Comparison of ENCODE assay signal across 11 cellular contexts in genomic region chr11:73342633-73343032, GRCh38. TPM values are rescaled to one million over a fixed set of nuclear protein-coding genes. Genes with fewer than 3 reads are reported as not detected.
DNase-seq lines count a peak whose midpoint lies in the region; ATAC-seq and TF ChIP-seq lines count a peak whose summit lies in the region.
"Had no signal": no experiment of that assay in that cellular context is flagged by ENCODE, and none has a peak within 500 bp of the region (broad histone marks: within the 10 kb centered on the region; RNA-seq: fewer than 3 reads in every experiment).

No MANE protein-coding gene starts in this region.

- TF ChIP-seq CTCF in C4-2B (conservative IDR thresholded peaks at IDR 0.05): no peak; the same call in 1 of the 2 replicates
- no peak for TF ChIP-seq CTCF in glutamatergic neuron (IDR thresholded peaks at IDR 0.05; ENCODE audit: partially characterized antibody, unreplicated experiment)
- peak; percentile 34 for TF ChIP-seq CTCF in neural progenitor cell (IDR thresholded peaks at IDR 0.05)
- no peak for TF ChIP-seq CTCF in WERI-Rb-1 (IDR thresholded peaks at IDR 0.05; ENCODE audit: low read depth, low read length)

- H3K4me1 Mint-ChIP-seq in glutamatergic neuron (ENCODE audit: low read depth, unreplicated experiment): peaks cover 33% of the 10 kb centered on the region
- peaks cover 55% of the 10 kb centered on the region for H3K4me1 Mint-ChIP-seq in neural progenitor cell
- H3K4me1 Mint-ChIP-seq in effector memory CD8-positive, alpha-beta T cell (ENCODE audit: low read depth in 2 of 2): no peaks in the 10 kb centered on the region

- H3K27ac Mint-ChIP-seq in glutamatergic neuron (ENCODE audit: unreplicated experiment) (peak overlapping the region; percentile 72), neural progenitor cell (no peak overlapping the region)
- H3K27ac Mint-ChIP-seq in effector memory CD8-positive, alpha-beta T cell: no peak overlapping the region
- H3K27ac Mint-ChIP-seq: CD8-positive, alpha-beta T cell had no signal

- H3K4me3 ChIP-seq in neural progenitor cell (peak overlapping the region; percentile 55), WERI-Rb-1 (ENCODE audit: low read depth, low read length) (no peak overlapping the region)

- H3K79me2 ChIP-seq in neural progenitor cell (ENCODE audit: low read depth): peaks cover 16% of the 10 kb centered on the region

- H4K20me1 ChIP-seq in neural progenitor cell (ENCODE audit: low read depth): peaks cover 98% of the 10 kb centered on the region

- H3K27me3 ChIP-seq in neural progenitor cell (peaks cover 30% of the 10 kb centered on the region), WERI-Rb-1 (ENCODE audit: insufficient read depth, low read depth, severe bottlenecking) (no peaks in the 10 kb centered on the region)

- H3F3A ChIP-seq in neural progenitor cell (ENCODE audit: low read depth): peaks cover 4% of the 10 kb centered on the region

- no peaks in the 10 kb centered on the region for H3K36me3 Mint-ChIP-seq in glutamatergic neuron (ENCODE audit: unreplicated experiment)
- H3K36me3 Mint-ChIP-seq in neural progenitor cell: peaks cover 21% of the 10 kb centered on the region
- H3K36me3 Mint-ChIP-seq in effector memory CD8-positive, alpha-beta T cell (ENCODE audit: insufficient read depth): peaks cover 2% of the 10 kb centered on the region
- H3K36me3 Mint-ChIP-seq: CD8-positive, alpha-beta T cell had no signal

- H3K27ac ChIP-seq in C4-2B: peak overlapping the region; percentile 38
- no peak overlapping the region for H3K27ac ChIP-seq in neural progenitor cell
- no peak overlapping the region for H3K27ac ChIP-seq in WERI-Rb-1
- H3K27ac ChIP-seq: KMS-11 had no signal

- DNase-seq in NCI-H510A treated with DMSO at 0.1 percent for 48 hours (lab: John Stamatoyannopoulos, UW): peak; percentile 59
- DNase-seq in glutamatergic neuron: peak; percentile 74
- peak; percentile 86 for DNase-seq in neural progenitor cell (ENCODE audit: low spot score)
- DNase-seq in WERI-Rb-1: no peak
- no peak for DNase-seq in NCI-H2029 treated with DMSO at 0.1 percent for 48 hours (lab: John Stamatoyannopoulos, UW)
- DNase-seq in effector memory CD8-positive, alpha-beta T cell: no peak
- DNase-seq: CD8-positive, alpha-beta T cell; effector CD4-positive, alpha-beta T cell had no signal

- no peaks in the 10 kb centered on the region for H3K36me3 ChIP-seq in neural progenitor cell
- H3K36me3 ChIP-seq in WERI-Rb-1: peaks cover 3% of the 10 kb centered on the region; the same call in 1 of the 2 replicates

- peaks cover 16% of the 10 kb centered on the region for H3K4me1 ChIP-seq in neural progenitor cell

- peak overlapping the region; percentile 97 for H3K4me2 ChIP-seq in neural progenitor cell
- H3K4me2 ChIP-seq: KMS-11 had no signal

- H3K9me3 ChIP-seq in neural progenitor cell (ENCODE audit: low read depth): no peaks in the 10 kb centered on the region
- H3K9me3 ChIP-seq in WERI-Rb-1 (ENCODE audit: severe bottlenecking): no peaks in the 10 kb centered on the region

- ATAC-seq in effector memory CD8-positive, alpha-beta T cell (replicated peaks): no peak
- ATAC-seq in HG02938 (IDR thresholded peaks at IDR 0.05; ENCODE audit: unreplicated experiment): no peak
- ATAC-seq: CD8-positive, alpha-beta T cell had no signal

- no peak overlapping the region for H2AFZ ChIP-seq in neural progenitor cell (replicated peaks)

- H3K4me3 Mint-ChIP-seq in glutamatergic neuron (ENCODE audit: unreplicated experiment) (peak overlapping the region; percentile 77), neural progenitor cell (peak overlapping the region; percentile 74)
- no peak overlapping the region for H3K4me3 Mint-ChIP-seq in effector memory CD8-positive, alpha-beta T cell
- H3K4me3 Mint-ChIP-seq: CD8-positive, alpha-beta T cell had no signal

- no peak overlapping the region for H3K9ac ChIP-seq in neural progenitor cell
- H3K9ac ChIP-seq: KMS-11 had no signal

- H3K9me3 Mint-ChIP-seq in glutamatergic neuron (ENCODE audit: unreplicated experiment) (peaks cover 5% of the 10 kb centered on the region), neural progenitor cell (no peaks in the 10 kb centered on the region)
- no peaks in the 10 kb centered on the region for H3K9me3 Mint-ChIP-seq in effector memory CD8-positive, alpha-beta T cell
- H3K9me3 Mint-ChIP-seq: CD8-positive, alpha-beta T cell had no signal

- H3K27me3 Mint-ChIP-seq in glutamatergic neuron (ENCODE audit: unreplicated experiment): peaks cover 11% of the 10 kb centered on the region
- peaks cover 19% of the 10 kb centered on the region for H3K27me3 Mint-ChIP-seq in neural progenitor cell (ENCODE audit: insufficient read depth, low read depth)
- H3K27me3 Mint-ChIP-seq in effector memory CD8-positive, alpha-beta T cell: peaks cover 0 to 19% of the 10 kb centered on the region in 2 donors

RNA-seq across cellular contexts. Expression of gene RELT, which starts 33.6 kb away (rescaled TPM):
- total RNA-seq in glutamatergic neuron (ENCODE audit: unreplicated experiment): 9.2 TPM
- 5.4 and 15.0 TPM in 2 replicates for total RNA-seq in neural progenitor cell (ENCODE audit: low replicate concordance)

RNA-seq across cellular contexts. Expression of gene ARHGEF17, which starts 34.6 kb away (rescaled TPM):
- total RNA-seq in glutamatergic neuron (ENCODE audit: unreplicated experiment) (43.3 TPM), neural progenitor cell (ENCODE audit: low replicate concordance) (19.9 and 41.8 TPM in 2 replicates)

Comparison
In these comparisons a context has a peak if more than half of its experiments do, and no peak if none do; other contexts are left out.
1. DNase-seq: peak in NCI-H510A treated with DMSO at 0.1 percent for 48 hours (single experiment), glutamatergic neuron (single experiment) and neural progenitor cell (single experiment); none in WERI-Rb-1 (single experiment), NCI-H2029 treated with DMSO at 0.1 percent for 48 hours (single experiment) and effector memory CD8-positive, alpha-beta T cell (0 of 3).
2. H3K4me3 Mint-ChIP-seq: peak in glutamatergic neuron (single experiment) and neural progenitor cell (single experiment); none in effector memory CD8-positive, alpha-beta T cell (0 of 2).